In the genomic region with DNA sequence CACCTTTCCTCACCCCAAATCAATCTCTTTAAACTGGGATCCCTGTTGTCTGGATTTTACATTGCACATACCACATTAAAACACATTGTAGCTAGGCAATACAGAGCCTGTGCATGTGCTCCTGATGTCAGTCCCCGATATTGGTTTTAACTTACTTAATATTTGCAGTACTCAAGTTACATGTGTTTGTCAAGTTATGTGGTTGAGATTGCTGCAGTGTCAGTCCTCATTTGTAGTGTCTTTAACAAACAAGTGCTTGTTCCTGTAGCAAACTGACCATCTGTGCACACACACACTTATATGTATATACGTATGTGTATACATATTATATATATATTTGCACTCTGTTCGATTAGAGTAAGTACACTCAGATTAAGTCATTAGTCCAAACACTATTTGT, we compare ENCODE assay signal across 19 cellular contexts. TPM values are rescaled to one million over a fixed set of nuclear protein-coding genes. Genes with fewer than 3 reads are reported as not detected.
DNase-seq lines count a peak whose midpoint lies in the region; ATAC-seq and TF ChIP-seq lines count a peak whose summit lies in the region.
"Had no signal": no experiment of that assay in that cellular context is flagged by ENCODE, and none has a peak within 500 bp of the region (broad histone marks: within the 10 kb centered on the region; RNA-seq: fewer than 3 reads in every experiment).

No MANE protein-coding gene starts in this region.

- H3K36me3 Mint-ChIP-seq in T-helper 2 cell treated with Interferon-gamma antibody and Interleukin-4, amounts not matched to agents 5 μg/mL and 100 μg/mL, for 36 hours (ENCODE audit: low read depth) = no peaks in the 10 kb centered on the region
- H3K36me3 Mint-ChIP-seq: CD4-positive, CD25-positive, alpha-beta regulatory T cell had no signal

- no peaks in the 10 kb centered on the region for H3K4me1 Mint-ChIP-seq in T-helper 2 cell treated with Interferon-gamma antibody and Interleukin-4, amounts not matched to agents 5 μg/mL and 100 μg/mL, for 36 hours (ENCODE audit: low read depth)
- H3K4me1 Mint-ChIP-seq: B cell; CD4-positive, CD25-positive, alpha-beta regulatory T cell had no signal

- no peaks in the 10 kb centered on the region for H3K36me3 ChIP-seq in PC-3 (ENCODE audit: low read depth, low read length)
- no peaks in the 10 kb centered on the region for H3K36me3 ChIP-seq in heart right ventricle
- H3K36me3 ChIP-seq: HAP-1, Peyer's patch had no signal

- H3F3A ChIP-seq in PC-3 (ENCODE audit: low read length, unreplicated experiment) = no peaks in the 10 kb centered on the region

- no peak overlapping the region for H3K27ac ChIP-seq in PC-3 (ENCODE audit: low read length)
- no peak overlapping the region for H3K27ac ChIP-seq in heart right ventricle
- H3K27ac ChIP-seq: Peyer's patch had no signal

- POLR2A ChIA-PET in PC-3 (lab: Charles Lee; ENCODE audit: unreplicated experiment) = no interaction called here

- no peak overlapping the region for H3K4me3 Mint-ChIP-seq in T-helper 2 cell treated with Interferon-gamma antibody and Interleukin-4, amounts not matched to agents 5 μg/mL and 100 μg/mL, for 36 hours
- H3K4me3 Mint-ChIP-seq: B cell; CD4-positive, CD25-positive, alpha-beta regulatory T cell had no signal

- H3K79me2 ChIP-seq in PC-3 (ENCODE audit: low read length) = no peaks in the 10 kb centered on the region

- no peak overlapping the region for H3K4me2 ChIP-seq in PC-3 (ENCODE audit: low read length)

- H3K27me3 Mint-ChIP-seq in T-helper 2 cell treated with Interferon-gamma antibody and Interleukin-4, amounts not matched to agents 5 μg/mL and 100 μg/mL, for 36 hours (ENCODE audit: low read depth) = peaks cover 50% of the 10 kb centered on the region

- H3K9me3 ChIP-seq in PC-3 (ENCODE audit: low read length) = no peaks in the 10 kb centered on the region
- H3K9me3 ChIP-seq in heart right ventricle = no peaks in the 10 kb centered on the region
- H3K9me3 ChIP-seq: HAP-1, Peyer's patch had no signal

- no peak for TF ChIP-seq CTCF in PC-3 (conservative IDR thresholded peaks at IDR 0.05; ENCODE audit: low read depth, low read length)
- TF ChIP-seq CTCF in heart right ventricle (IDR thresholded peaks at IDR 0.05) = no peak

- no peak overlapping the region for H3K27ac Mint-ChIP-seq in T-helper 2 cell treated with Interferon-gamma antibody and Interleukin-4, amounts not matched to agents 5 μg/mL and 100 μg/mL, for 36 hours
- H3K27ac Mint-ChIP-seq: B cell; CD4-positive, CD25-positive, alpha-beta regulatory T cell had no signal

- H3K4me3 ChIP-seq in PC-3 (ENCODE audit: low read length) (no peak overlapping the region), heart right ventricle (no peak overlapping the region)
- H3K4me3 ChIP-seq: GM12878, HAP-1, Peyer's patch had no signal

- intact Hi-C loops in PC-3 (cut with micrococcal nuclease) = loop anchor here (5.0 kb wide), 1 partner anchor 78 kb away; no protein-coding TSS in a partner anchor
- intact Hi-C loops in heart right ventricle (cut with DNase I) = no loop called here

- BruUV-seq in PC-3 (replicated peaks; lab: Mats Ljungman, UMichigan) = no TSS peak

- no peaks in the 10 kb centered on the region for H4K20me1 ChIP-seq in PC-3 (ENCODE audit: low read length)

- H3K27me3 ChIP-seq in PC-3 (ENCODE audit: low read length) (no peaks in the 10 kb centered on the region), heart right ventricle (no peaks in the 10 kb centered on the region)
- H3K27me3 ChIP-seq: Peyer's patch had no signal

- H3K9me3 Mint-ChIP-seq in T-helper 2 cell treated with Interferon-gamma antibody and Interleukin-4, amounts not matched to agents 5 μg/mL and 100 μg/mL, for 36 hours = no peaks in the 10 kb centered on the region
- H3K9me3 Mint-ChIP-seq: CD4-positive, CD25-positive, alpha-beta regulatory T cell had no signal

- H3K9ac ChIP-seq in PC-3 (ENCODE audit: low read length) = no peak overlapping the region

- H2AFZ ChIP-seq in PC-3 (ENCODE audit: low read length) = 0 out of 2 replicates have a peak overlapping the region, but pooled peaks have one; percentile 3

- ATAC-seq in PC-3 (peak; percentile 96), heart right ventricle (no peak)
- ATAC-seq: GM12878, Right ventricle myocardium inferior, SK-N-SH treated with all-trans-retinoic acid at 6 μM for 48 hours had no signal

- peak; percentile 57 for DNase-seq in COLO668 (lab: John Stamatoyannopoulos, UW; ENCODE audit: unreplicated experiment)
- DNase-seq in DMS153 (lab: John Stamatoyannopoulos, UW) = peak; percentile 54
- peak; percentile 15 for DNase-seq in NCI-H2029 (lab: John Stamatoyannopoulos, UW)
- DNase-seq in PC-3 = peak; percentile 50
- no peak for DNase-seq in T-helper 2 cell treated with Interferon-gamma antibody and Interleukin-4, amounts not matched to agents 5 μg/mL and 100 μg/mL, for 36 hours (ENCODE audit: low spot score)
- DNase-seq in NCI-H774 (lab: John Stamatoyannopoulos, UW) = no peak
- DNase-seq in activated CD4-positive, alpha-beta T cell treated with anti-CD3 and anti-CD28 coated beads for 4 hours = no peak
- no peak for DNase-seq in heart right ventricle
- DNase-seq: CD4-positive, CD25-positive, alpha-beta regulatory T cell; GDM1; NCI-H1436; NCI-H2227 treated with DMSO at 0.1 percent for 48 hours; NCI-H526 treated with DMSO at 0.1 percent for 48 hours; Peyer's patch had no signal

- WGBS in heart right ventricle, 2 donors = 85 to 90% methylated on average over 3 of the region's 3 CpGs

- H3K4me1 ChIP-seq in PC-3 (ENCODE audit: insufficient read depth, low read length) (peaks cover 14% of the 10 kb centered on the region), heart right ventricle (no peaks in the 10 kb centered on the region)
- H3K4me1 ChIP-seq: Peyer's patch had no signal

- no peaks in the 10 kb centered on the region for H3K9me2 ChIP-seq in PC-3 (replicated peaks; ENCODE audit: low read length)

- CTCF ChIA-PET in PC-3 (lab: Charles Lee) = no interaction called here

RNA-seq across cellular contexts. Expression of a gene that starts 10.4 kb away (rescaled TPM):
- 66.6 and 95.6 TPM in 2 replicates for total RNA-seq in PC-3 (2014; rRNA removed)
- 10 to 100 TPM; 41.9 to 59.1 (median 54.9) TPM for total RNA-seq in heart right ventricle
- polyA plus RNA-seq in heart right ventricle = 10 to 100 TPM; 26.3 to 58.2 TPM

Comparison
In these comparisons a context has a peak if more than half of its experiments do, and no peak if none do; other contexts are left out.
1. DNase-seq: peak in COLO668 (single experiment), DMS153 (single experiment), NCI-H2029 (single experiment) and PC-3 (single experiment); none in T-helper 2 cell treated with Interferon-gamma antibody and Interleukin-4, amounts not matched to agents 5 μg/mL and 100 μg/mL, for 36 hours (single experiment), NCI-H774 (single experiment), activated CD4-positive, alpha-beta T cell treated with anti-CD3 and anti-CD28 coated beads for 4 hours (0 of 2) and heart right ventricle (0 of 2).